In genomic region chr14:102509744-102510615, GRCh38 we compare ENCODE assay signal across 9 cellular contexts. TPM values are rescaled to one million over a fixed set of nuclear protein-coding genes. Genes with fewer than 3 reads are reported as not detected.
DNase-seq lines count a peak whose midpoint lies in the region; ATAC-seq, FAIRE-seq and TF ChIP-seq lines count a peak whose summit lies in the region.
"Had no signal": no experiment of that assay in that cellular context is flagged by ENCODE, and none has a peak within 500 bp of the region (broad histone marks: within the 10 kb centered on the region; RNA-seq: fewer than 3 reads in every experiment).

TSS of gene ANKRD9 (minus strand) at chr14:102509776. CDS start at chr14:102507889, 1,887 bp downstream.

- no peak for TF ChIP-seq POLR2A in endothelial cell of umbilical vein (IDR thresholded peaks at IDR 0.05; ENCODE audit: low read depth, low read length)

- peak within 1 kb of the TSS; percentile 79 for H3K4me2 ChIP-seq in OCI-LY1 (ENCODE audit: low read length)
- peak within 1 kb of the TSS; percentile 69 for H3K4me2 ChIP-seq in endothelial cell of umbilical vein (ENCODE audit: insufficient read depth, low read length)

- no peaks in the 10 kb centered on the region for H3K9me2 ChIP-seq in OCI-LY1 (ENCODE audit: low read depth, low read length)

- no TSS peak for BruUV-seq in endothelial cell of umbilical vein (replicated peaks; lab: Mats Ljungman, UMichigan)

- no peaks in the 10 kb centered on the region for H3K9me1 ChIP-seq in endothelial cell of umbilical vein (replicated peaks; ENCODE audit: control insufficient read depth, extremely low read depth, insufficient read depth, low read length)

- peaks cover 16% of the 10 kb centered on the region for H3K4me1 ChIP-seq in CD8-positive, alpha-beta T cell (ENCODE audit: insufficient read depth, low read length)
- H3K4me1 ChIP-seq in OCI-LY1 (ENCODE audit: insufficient read depth, low read length, severe bottlenecking) (peaks cover 5% of the 10 kb centered on the region), endothelial cell of umbilical vein (ENCODE audit: control insufficient read depth, extremely low read depth, insufficient read depth, low read length) (peaks cover 6% of the 10 kb centered on the region)

- ATAC-seq in CD8-positive, alpha-beta T cell = peak; percentile 86
- peak; percentile 72 for ATAC-seq in GM21367 (IDR thresholded peaks at IDR 0.05; ENCODE audit: unreplicated experiment)

- dilution Hi-C loops in endothelial cell of umbilical vein (cut with MboI; ENCODE audit: extremely low pct_ligation_motif_present, low sequenced_read_pairs) = loop anchor here (10.0 kb wide), 1 partner anchor 65 kb away; no protein-coding TSS in a partner anchor

- intact Hi-C loops in CD8-positive, alpha-beta T cell (cut with DNase I, micrococcal nuclease) = loop anchor here (1.0 to 5.0 kb wide), 3 partner anchors 15 to 548 kb away; partner anchors contain the start of genes DYNC1H1 (in 1 of the 2) and RCOR1 (in 1 of the 2)
- intact Hi-C loops in endothelial cell of umbilical vein (cut with micrococcal nuclease) = loop anchor here (2.0 to 10.0 kb wide), 3 partner anchors 71 to 275 kb away; partner anchors contain the start of genes CINP and TECPR2

- no peaks in the 10 kb centered on the region for H3K27me3 Mint-ChIP-seq in CD8-positive, alpha-beta T cell (ENCODE audit: low read depth)

- no peaks in the 10 kb centered on the region for H3K79me2 ChIP-seq in OCI-LY1 (ENCODE audit: insufficient read depth, low read length)
- peaks cover 3% of the 10 kb centered on the region for H3K79me2 ChIP-seq in endothelial cell of umbilical vein (ENCODE audit: control insufficient read depth, insufficient read depth, low read length)

- no peaks in the 10 kb centered on the region for H3K36me3 Mint-ChIP-seq in CD8-positive, alpha-beta T cell

- peaks cover 9% of the 10 kb centered on the region for H3K4me1 Mint-ChIP-seq in CD8-positive, alpha-beta T cell (ENCODE audit: low read depth)

- no peaks in the 10 kb centered on the region for H3K27me3 ChIP-seq in CD8-positive, alpha-beta T cell (ENCODE audit: insufficient read depth, low read length)
- H3K27me3 ChIP-seq in OCI-LY1 (ENCODE audit: insufficient read depth, low read length) (no peaks in the 10 kb centered on the region), endothelial cell of umbilical vein (ENCODE audit: control insufficient read depth in 2 of 2, insufficient read depth in 2 of 2, low read length in 2 of 2) (no peaks in the 10 kb centered on the region)

- H4K20me1 ChIP-seq in OCI-LY1 (ENCODE audit: insufficient read depth, low read length) = no peaks in the 10 kb centered on the region
- H4K20me1 ChIP-seq in endothelial cell of umbilical vein (replicated peaks; ENCODE audit: control insufficient read depth, extremely low read depth, insufficient read depth, low read length) = no peaks in the 10 kb centered on the region

- peaks cover 2% of the 10 kb centered on the region for H3K9me3 Mint-ChIP-seq in CD8-positive, alpha-beta T cell

- H3K4me3 Mint-ChIP-seq in CD8-positive, alpha-beta T cell = peak within 1 kb of the TSS; percentile 86

- DNase-seq in CD8-positive, alpha-beta T cell = peak; percentile 57 to 88 (median 82)
- DNase-seq in HT1080 (ENCODE audit: low read depth) (peak; percentile 70), activated T-cell treated with anti-CD3 and anti-CD28 coated beads for 1 hour (ENCODE audit: low read depth) (peak; percentile 74), endothelial cell of umbilical vein (ENCODE audit: low read depth, low spot score) (peak; percentile 94), midbrain (lab: John Stamatoyannopoulos, UW) (peak; percentile 84)
- DNase-seq in stimulated activated CD8-positive, alpha-beta memory T cell treated with anti-CD3 and anti-CD28 coated beads, Interleukin-15, amount 100 ng/mL, for 24 hours (ENCODE audit: low read depth) = peak; percentile 82

- POLR2A ChIA-PET in CD8-positive, alpha-beta T cell (lab: Charles Lee) = no interaction called here
- POLR2A ChIA-PET in endothelial cell of umbilical vein (lab: Charles Lee) = no interaction called here

- H3K9me3 ChIP-seq in CD8-positive, alpha-beta T cell (ENCODE audit: low read length) = no peaks in the 10 kb centered on the region
- H3K9me3 ChIP-seq in OCI-LY1 (ENCODE audit: low read length) = no peaks in the 10 kb centered on the region
- H3K9me3 ChIP-seq in endothelial cell of umbilical vein (replicated peaks; ENCODE audit: control insufficient read depth, insufficient read depth, low read length) = no peaks in the 10 kb centered on the region

- CTCF ChIA-PET in CD8-positive, alpha-beta T cell (lab: Charles Lee) = interaction anchor here (0.9 to 2.9 kb wide), 3 partner anchors 9 to 85 kb away, joined by 3 to 18 read pairs (median 3); no protein-coding TSS in a partner anchor
- CTCF ChIA-PET in endothelial cell of umbilical vein (lab: Charles Lee) = interaction anchor here (0.8 to 1.0 kb wide), 6 partner anchors 8 to 192 kb away, joined by 3 to 10 read pairs (median 6); no protein-coding TSS in a partner anchor

- no peaks in the 10 kb centered on the region for H3K36me3 ChIP-seq in CD8-positive, alpha-beta T cell (ENCODE audit: insufficient read depth, low read length)
- H3K36me3 ChIP-seq in OCI-LY1 (ENCODE audit: insufficient read depth, low read length) (no peaks in the 10 kb centered on the region), endothelial cell of umbilical vein (ENCODE audit: control insufficient read depth in 2 of 2, extremely low read depth in 1 of 2, insufficient read depth in 2 of 2, low read length in 2 of 2) (peaks cover 0 to 2% of the 10 kb centered on the region in 2 experiments)

- peak; percentile 90 for FAIRE-seq in endothelial cell of umbilical vein (lab: Jason Lieb, UNC)
- FAIRE-seq: endometrium had no signal

- H2AFZ ChIP-seq in OCI-LY1 (ENCODE audit: low read length) = no peak within 1 kb of the TSS
- peak within 1 kb of the TSS; percentile 67 for H2AFZ ChIP-seq in endothelial cell of umbilical vein (ENCODE audit: low read depth, low read length)

- H3K4me3 ChIP-seq in CD8-positive, alpha-beta T cell (ENCODE audit: low read depth, low read length) = peak within 1 kb of the TSS; percentile 96
- H3K4me3 ChIP-seq in OCI-LY1 (ENCODE audit: low read depth, low read length, poor library complexity, severe bottlenecking) (peak within 1 kb of the TSS; percentile 80), endothelial cell of umbilical vein (replicated peaks in 1 of 3; ENCODE audit: insufficient read depth in 1 of 3, low read depth in 1 of 3, low read length in 3 of 3) (peak within 1 kb of the TSS; percentile 3 to 60 (median 57))

- TF ChIP-seq CTCF in CD8-positive, alpha-beta T cell (IDR thresholded peaks at IDR 0.05) = no peak
- no peak for TF ChIP-seq CTCF in OCI-LY1 (IDR thresholded peaks at IDR 0.05; ENCODE audit: low read length)
- TF ChIP-seq CTCF in endothelial cell of umbilical vein (IDR thresholded peaks at IDR 0.05; ENCODE audit: extremely low read depth in 1 of 2, insufficient read depth in 1 of 2, low read depth in 1 of 2, low read length in 2 of 2) = no peak

- H3K9ac ChIP-seq in OCI-LY1 (ENCODE audit: low read length) (peak within 1 kb of the TSS; percentile 75), endothelial cell of umbilical vein (replicated peaks; ENCODE audit: extremely low read depth, insufficient read depth, low read length) (peak within 1 kb of the TSS; percentile 58)

- H3F3A ChIP-seq in OCI-LY1 (ENCODE audit: insufficient read depth, low read length) = no peaks in the 10 kb centered on the region

- H3K27ac ChIP-seq in CD8-positive, alpha-beta T cell (ENCODE audit: low read depth, low read length) = peak within 1 kb of the TSS; percentile 50
- H3K27ac ChIP-seq in OCI-LY1 (ENCODE audit: low read depth, low read length, poor library complexity, severe bottlenecking) (peak within 1 kb of the TSS; percentile 66), endothelial cell of umbilical vein (ENCODE audit: insufficient read depth, low read depth, low read length) (peak within 1 kb of the TSS; percentile 63)

- H3K27ac Mint-ChIP-seq in CD8-positive, alpha-beta T cell = peak within 1 kb of the TSS; percentile 64

TF ChIP-seq in endothelial cell of umbilical vein, 7 proteins besides CTCF, POLR2A, EP300 and RAD21:
- TF ChIP-seq EZH2 (IDR thresholded peaks at IDR 0.05; ENCODE audit: borderline replicate concordance, low read depth, low read length, severe bottlenecking) (no peak), MYC (IDR thresholded peaks at IDR 0.05; ENCODE audit: low read depth, low read length) (no peak), POLR2AphosphoS5 (IDR thresholded peaks at IDR 0.05; ENCODE audit: insufficient read depth, low read depth, low read length) (no peak), FOS (IDR thresholded peaks at IDR 0.05; ENCODE audit: borderline replicate concordance, insufficient read depth, low read length) (no peak)

RNA-seq across cellular contexts. Expression of gene ANKRD9, which starts in this region (rescaled TPM):
- 1 to 10 TPM; 4.7 to 5.0 TPM for total RNA-seq in CD8-positive, alpha-beta T cell
- 13.0 and 15.0 TPM in 2 replicates for total RNA-seq in HT1080 (2014; rRNA removed; shearing (Covaris generic))
- polyA plus RNA-seq in HT1080 (2015; cell fraction: cytosol; rRNA removed) = 10.1 and 13.6 TPM in 2 replicates
- 24.3 and 27.6 TPM in 2 replicates for polyA plus RNA-seq in HT1080 (2015; cell fraction: nucleus; rRNA removed)
- 24.6 and 25.9 TPM in 2 replicates for total RNA-seq in endothelial cell of umbilical vein
- polyA plus RNA-seq in endothelial cell of umbilical vein = 21.0 and 27.5 TPM in 2 replicates
- polyA plus RNA-seq in endothelial cell of umbilical vein (2011; cell fraction: cytosol; rRNA removed) = 5.7 and 11.8 TPM in 2 replicates
- polyA plus RNA-seq in endothelial cell of umbilical vein (2011; cell fraction: nucleus; rRNA removed) = 21.4 and 27.4 TPM in 2 replicates
- 5.1 and 12.3 TPM in 2 replicates for polyA plus RNA-seq in endothelial cell of umbilical vein (2012)
- 5.9 and 6.0 TPM in 2 replicates for polyA minus RNA-seq in endothelial cell of umbilical vein
- polyA minus RNA-seq in endothelial cell of umbilical vein (2011; cell fraction: cytosol; rRNA and poly(A)+ RNA removed) = 22.3 TPM
- polyA minus RNA-seq in endothelial cell of umbilical vein (2011; cell fraction: nucleus; rRNA and poly(A)+ RNA removed) = 3.6 and 3.8 TPM in 2 replicates

Comparison
In these comparisons a context has a peak if more than half of its experiments do, and no peak if none do; other contexts are left out.
1. Peak in every context shown above with its lines: DNase-seq, ATAC-seq, H3K4me3 ChIP-seq and H3K27ac ChIP-seq.